Comparison of ENCODE assay signal across 1 cellular context in genomic region chr17:8118769-8119574, GRCh38.
A peak's percentile ranks its signal among the peaks of the same experiment; 100 is the strongest.
TF ChIP-seq lines count a peak whose summit lies in the region.

No MANE protein-coding gene starts in this region.

TF ChIP-seq in HEK293, 187 proteins besides CTCF, POLR2A, EP300 and RAD21 (continued from another document and continues in another):
- TF ChIP-seq, protein P1, sequence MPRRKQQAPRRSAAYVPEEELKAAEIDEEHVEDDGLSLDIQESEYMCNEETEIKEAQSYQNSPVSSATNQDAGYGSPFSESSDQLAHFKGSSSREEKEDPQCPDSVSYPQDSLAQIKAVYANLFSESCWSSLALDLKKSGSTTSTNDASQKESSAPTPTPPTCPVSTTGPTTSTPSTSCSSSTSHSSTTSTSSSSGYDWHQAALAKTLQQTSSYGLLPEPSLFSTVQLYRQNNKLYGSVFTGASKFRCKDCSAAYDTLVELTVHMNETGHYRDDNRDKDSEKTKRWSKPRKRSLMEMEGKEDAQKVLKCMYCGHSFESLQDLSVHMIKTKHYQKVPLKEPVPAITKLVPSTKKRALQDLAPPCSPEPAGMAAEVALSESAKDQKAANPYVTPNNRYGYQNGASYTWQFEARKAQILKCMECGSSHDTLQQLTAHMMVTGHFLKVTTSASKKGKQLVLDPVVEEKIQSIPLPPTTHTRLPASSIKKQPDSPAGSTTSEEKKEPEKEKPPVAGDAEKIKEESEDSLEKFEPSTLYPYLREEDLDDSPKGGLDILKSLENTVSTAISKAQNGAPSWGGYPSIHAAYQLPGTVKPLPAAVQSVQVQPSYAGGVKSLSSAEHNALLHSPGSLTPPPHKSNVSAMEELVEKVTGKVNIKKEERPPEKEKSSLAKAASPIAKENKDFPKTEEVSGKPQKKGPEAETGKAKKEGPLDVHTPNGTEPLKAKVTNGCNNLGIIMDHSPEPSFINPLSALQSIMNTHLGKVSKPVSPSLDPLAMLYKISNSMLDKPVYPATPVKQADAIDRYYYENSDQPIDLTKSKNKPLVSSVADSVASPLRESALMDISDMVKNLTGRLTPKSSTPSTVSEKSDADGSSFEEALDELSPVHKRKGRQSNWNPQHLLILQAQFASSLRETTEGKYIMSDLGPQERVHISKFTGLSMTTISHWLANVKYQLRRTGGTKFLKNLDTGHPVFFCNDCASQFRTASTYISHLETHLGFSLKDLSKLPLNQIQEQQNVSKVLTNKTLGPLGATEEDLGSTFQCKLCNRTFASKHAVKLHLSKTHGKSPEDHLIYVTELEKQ (tag by site-specific recombination; IDR thresholded peaks at IDR 0.05; ENCODE audit: borderline replicate concordance), result no peak
- TF ChIP-seq ZNF654 (tag by site-specific recombination; IDR thresholded peaks at IDR 0.05; ENCODE audit: low read depth), result peak; percentile 40
- TF ChIP-seq, protein P2, sequence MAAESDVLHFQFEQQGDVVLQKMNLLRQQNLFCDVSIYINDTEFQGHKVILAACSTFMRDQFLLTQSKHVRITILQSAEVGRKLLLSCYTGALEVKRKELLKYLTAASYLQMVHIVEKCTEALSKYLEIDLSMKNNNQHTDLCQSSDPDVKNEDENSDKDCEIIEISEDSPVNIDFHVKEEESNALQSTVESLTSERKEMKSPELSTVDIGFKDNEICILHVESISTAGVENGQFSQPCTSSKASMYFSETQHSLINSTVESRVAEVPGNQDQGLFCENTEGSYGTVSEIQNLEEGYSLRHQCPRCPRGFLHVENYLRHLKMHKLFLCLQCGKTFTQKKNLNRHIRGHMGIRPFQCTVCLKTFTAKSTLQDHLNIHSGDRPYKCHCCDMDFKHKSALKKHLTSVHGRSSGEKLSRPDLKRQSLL (tag by site-specific recombination; IDR thresholded peaks at IDR 0.05), result peak; percentile 6; the same call in 1 of the 2 replicates
- no peak for TF ChIP-seq ZNF398 (tag by site-specific recombination; IDR thresholded peaks at IDR 0.05)
- TF ChIP-seq ZNF449 (tag by site-specific recombination; IDR thresholded peaks at IDR 0.05), result no peak
- TF ChIP-seq KLF9 (tag by site-specific recombination; IDR thresholded peaks at IDR 0.05; ENCODE audit: low read depth), result 0 out of 2 replicates have a peak, but pooled peaks have one; percentile 0
- no peak for TF ChIP-seq ZNF266 (tag by site-specific recombination; IDR thresholded peaks at IDR 0.05; ENCODE audit: low read depth)
- peak; percentile 90; the same call in 1 of the 2 replicates for TF ChIP-seq ZSCAN18 (tag by site-specific recombination; IDR thresholded peaks at IDR 0.05)
- peak; percentile 50 for TF ChIP-seq ZNF501 (tag by site-specific recombination; IDR thresholded peaks at IDR 0.05)
- TF ChIP-seq SALL2 (tag by site-specific recombination; IDR thresholded peaks at IDR 0.05; ENCODE audit: borderline replicate concordance), result no peak
- no peak for TF ChIP-seq ZFHX2 (tag by site-specific recombination; conservative IDR thresholded peaks at IDR 0.05)
- TF ChIP-seq ZNF548 (tag by site-specific recombination; IDR thresholded peaks at IDR 0.05), result no peak
- no peak for TF ChIP-seq ZNF16 (tag by site-specific recombination; IDR thresholded peaks at IDR 0.05; ENCODE audit: low read depth)
- no peak for TF ChIP-seq HIC1 (tag by site-specific recombination; IDR thresholded peaks at IDR 0.05)
- TF ChIP-seq ZNF585B (tag by site-specific recombination; IDR thresholded peaks at IDR 0.05), result no peak
- TF ChIP-seq ZNF670 (tag by site-specific recombination; IDR thresholded peaks at IDR 0.05; ENCODE audit: low read depth), result no peak
- TF ChIP-seq SP7 (tag by site-specific recombination; IDR thresholded peaks at IDR 0.05), result no peak; the same call in 1 of the 2 replicates
- no peak for TF ChIP-seq SCRT2 (tag by site-specific recombination; IDR thresholded peaks at IDR 0.05)
- TF ChIP-seq ZEB2 (tag by site-specific recombination; IDR thresholded peaks at IDR 0.05), result peak; percentile 78
- TF ChIP-seq ZNF133 (tag by site-specific recombination; IDR thresholded peaks at IDR 0.05), result no peak
- no peak; the same call in 1 of the 2 replicates for TF ChIP-seq ZNF335 (tag by site-specific recombination; conservative IDR thresholded peaks at IDR 0.05)
- TF ChIP-seq, protein P3, sequence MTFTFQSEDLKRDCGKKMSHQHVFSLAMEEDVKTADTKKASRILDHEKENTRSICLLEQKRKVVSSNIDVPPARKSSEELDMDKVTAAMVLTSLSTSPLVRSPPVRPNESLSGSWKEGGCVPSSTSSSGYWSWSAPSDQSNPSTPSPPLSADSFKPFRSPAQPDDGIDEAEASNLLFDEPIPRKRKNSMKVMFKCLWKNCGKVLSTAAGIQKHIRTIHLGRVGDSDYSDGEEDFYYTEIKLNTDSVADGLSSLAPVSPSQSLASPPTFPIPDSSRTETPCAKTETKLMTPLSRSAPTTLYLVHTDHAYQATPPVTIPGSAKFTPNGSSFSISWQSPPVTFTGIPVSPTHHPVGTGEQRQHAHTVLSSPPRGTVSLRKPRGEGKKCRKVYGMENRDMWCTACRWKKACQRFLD (tag by site-specific recombination; IDR thresholded peaks at IDR 0.05), result no peak
- peak; percentile 74; the same call in 1 of the 2 replicates for TF ChIP-seq IKZF3 (tag by site-specific recombination; IDR thresholded peaks at IDR 0.05)
- no peak for TF ChIP-seq ZNF280C (tag by site-specific recombination; IDR thresholded peaks at IDR 0.05)
- TF ChIP-seq ZNF76 (tag by site-specific recombination; IDR thresholded peaks at IDR 0.05; ENCODE audit: borderline replicate concordance, low read depth), result 0 out of 2 replicates have a peak, but pooled peaks have one; percentile 13
- no peak for TF ChIP-seq ZNF518A (tag by site-specific recombination; conservative IDR thresholded peaks at IDR 0.05; ENCODE audit: low read depth)
- TF ChIP-seq, protein P4, sequence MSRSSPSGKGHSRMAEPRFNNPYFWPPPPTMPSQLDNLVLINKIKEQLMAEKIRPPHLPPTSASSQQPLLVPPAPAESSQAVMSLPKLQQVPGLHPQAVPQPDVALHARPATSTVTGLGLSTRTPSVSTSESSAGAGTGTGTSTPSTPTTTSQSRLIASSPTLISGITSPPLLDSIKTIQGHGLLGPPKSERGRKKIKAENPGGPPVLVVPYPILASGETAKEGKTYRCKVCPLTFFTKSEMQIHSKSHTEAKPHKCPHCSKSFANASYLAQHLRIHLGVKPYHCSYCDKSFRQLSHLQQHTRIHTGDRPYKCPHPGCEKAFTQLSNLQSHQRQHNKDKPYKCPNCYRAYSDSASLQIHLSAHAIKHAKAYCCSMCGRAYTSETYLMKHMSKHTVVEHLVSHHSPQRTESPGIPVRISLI (tag by site-specific recombination; IDR thresholded peaks at IDR 0.05), result no peak
- no peak for TF ChIP-seq ZNF157 (tag by site-specific recombination; IDR thresholded peaks at IDR 0.05)
- no peak for TF ChIP-seq ZNF785 (tag by site-specific recombination; IDR thresholded peaks at IDR 0.05)
- TF ChIP-seq ZNF394 (tag by site-specific recombination; IDR thresholded peaks at IDR 0.05; ENCODE audit: borderline replicate concordance), result peak; percentile 38
- TF ChIP-seq ZNF23 (tag by site-specific recombination; IDR thresholded peaks at IDR 0.05; ENCODE audit: borderline replicate concordance), result no peak
- TF ChIP-seq ZNF776 (tag by site-specific recombination; IDR thresholded peaks at IDR 0.05; ENCODE audit: borderline replicate concordance), result no peak
- no peak for TF ChIP-seq ZNF202 (tag by site-specific recombination; IDR thresholded peaks at IDR 0.05; ENCODE audit: borderline replicate concordance)
- TF ChIP-seq ZNF629 (tag by site-specific recombination; IDR thresholded peaks at IDR 0.05), result peak; percentile 56; the same call in 1 of the 2 replicates
- TF ChIP-seq GLIS1 (tag by site-specific recombination; IDR thresholded peaks at IDR 0.05), result peak; percentile 39; the same call in 1 of the 2 replicates
- TF ChIP-seq ZXDB (tag by site-specific recombination; IDR thresholded peaks at IDR 0.05), result no peak
